Comparison of ENCODE assay signal across 33 cellular contexts in genomic region chr18:40048886-40049650, GRCh38.
"Had no signal": no experiment of that assay in that cellular context is flagged by ENCODE, and none has a peak within 500 bp of the region (broad histone marks: within the 10 kb centered on the region; RNA-seq: fewer than 3 reads in every experiment).

No MANE protein-coding gene starts in this region.

- H3K4me1 Mint-ChIP-seq: activated naive CD8-positive, alpha-beta T cell treated with anti-CD3 and anti-CD28 coated beads for 36 hours; activated T-helper 17 cell treated with anti-CD3 and anti-CD28 coated beads, Interleukin-2, amount 50 U/mL, for 72 hours; T-cell had no signal

- H3K36me3 Mint-ChIP-seq: activated naive CD8-positive, alpha-beta T cell treated with anti-CD3 and anti-CD28 coated beads for 36 hours; T-cell had no signal

- H3K4me3 Mint-ChIP-seq: activated CD8-positive, alpha-beta T cell treated with anti-CD3 and anti-CD28 coated beads for 36 hours; activated naive CD8-positive, alpha-beta T cell treated with anti-CD3 and anti-CD28 coated beads for 36 hours; activated T-cell treated with anti-CD3 and anti-CD28 coated beads, Interleukin-2, amount 50 U/mL, for 72 hours; activated T-helper 17 cell treated with anti-CD3 and anti-CD28 coated beads, Interleukin-2, amount 50 U/mL, for 72 hours; T-cell had no signal

- H3K4me3 ChIP-seq: MG63, SK-N-MC had no signal

- H3K9me3 ChIP-seq: MG63 had no signal

- ATAC-seq: activated CD8-positive, alpha-beta T cell treated with anti-CD3 and anti-CD28 coated beads for 36 hours; activated T-cell treated with anti-CD3 and anti-CD28 coated beads, Interleukin-2, amount 50 U/mL, for 72 hours; activated T-helper 17 cell treated with anti-CD3 and anti-CD28 coated beads, Interleukin-2, amount 50 U/mL, for 72 hours; PC-3; T-cell had no signal

- H3K27ac ChIP-seq: brain microvascular endothelial cell, SK-N-MC, WERI-Rb-1 had no signal

- H3K36me3 ChIP-seq: brain microvascular endothelial cell, MG63, WERI-Rb-1 had no signal

- DNase-seq: activated CD4-positive, alpha-beta T cell treated with anti-CD3 and anti-CD28 coated beads for 1 hour; activated CD4-positive, alpha-beta T cell treated with anti-CD3 and anti-CD28 coated beads for 48 hours; activated CD4-positive, CD25-positive, alpha-beta regulatory T cell; activated CD8-positive, alpha-beta T cell treated with anti-CD3 and anti-CD28 coated beads for 36 hours; activated effector memory CD4-positive, alpha-beta T cell treated with anti-CD3 and anti-CD28 coated beads, Interleukin-2, amount 50 U/mL, for 16 hours; activated naive CD4-positive, alpha-beta T cell; activated naive CD4-positive, alpha-beta T cell treated with anti-CD3 and anti-CD28 coated beads, Interleukin-2, amount 50 U/mL, for 16 hours; activated naive CD8-positive, alpha-beta T cell treated with anti-CD3 and anti-CD28 coated beads for 36 hours; activated T-cell treated with anti-CD3 and anti-CD28 coated beads, Interleukin-2, amount 50 U/mL, for 1 hour; activated T-cell treated with anti-CD3 and anti-CD28 coated beads, Interleukin-2, amount 50 U/mL, for 72 hours; amniotic stem cell; aorta; brain microvascular endothelial cell; central memory CD4-positive, alpha-beta T cell; Kasumi-1; KG1; MG63; NCI-H1092; NCI-H1436 treated with DMSO at 0.1 percent for 48 hours; NCI-H1694 treated with DMSO at 0.1 percent for 48 hours; NCI-H2029; NCI-H345; NCI-H526; NCI-H748 treated with DMSO at 0.1 percent for 48 hours; NK-92 treated with Interleukin-12 subunit alpha and Interleukin-12 subunit beta, amount 100 ng/mL, for 24 hours; PC-3; Right ventricle myocardium superior; T-cell; T-helper 2 cell; T-helper 9 cell; WERI-Rb-1 had no signal

- H3K27me3 ChIP-seq: brain microvascular endothelial cell, MG63 had no signal

- H3K27ac Mint-ChIP-seq: activated CD8-positive, alpha-beta T cell treated with anti-CD3 and anti-CD28 coated beads for 36 hours; activated naive CD8-positive, alpha-beta T cell treated with anti-CD3 and anti-CD28 coated beads for 36 hours; activated T-cell treated with anti-CD3 and anti-CD28 coated beads, Interleukin-2, amount 50 U/mL, for 72 hours; activated T-helper 17 cell treated with anti-CD3 and anti-CD28 coated beads, Interleukin-2, amount 50 U/mL, for 72 hours; T-cell had no signal
